31 cellular contexts compared by ENCODE assay signal in genomic region chr4:17704020-17704657, GRCh38.
"Had no signal": no experiment of that assay in that cellular context is flagged by ENCODE, and none has a peak within 500 bp of the region (broad histone marks: within the 10 kb centered on the region; RNA-seq: fewer than 3 reads in every experiment).

No MANE protein-coding gene starts in this region.

- H3K79me2 ChIP-seq: hepatocyte had no signal

- H3K4me2 ChIP-seq: hepatocyte had no signal

- H3K4me3 ChIP-seq: breast epithelium, esophagus squamous epithelium, hepatocyte, left lung, lower lobe of right lung, skin epidermis, thoracic aorta had no signal

- FAIRE-seq: endometrium, frontal cortex, kidney, urothelium cell line had no signal

- ATAC-seq: activated CD4-positive, CD25-positive, alpha-beta regulatory T cell treated with anti-CD3 and anti-CD28 coated beads, Interleukin-2, amount 50 U/mL, for 24 hours; activated naive CD8-positive, alpha-beta T cell treated with anti-CD3 and anti-CD28 coated beads, Interleukin-2, amount 50 U/mL, for 24 hours; left lung; lower lobe of right lung; natural killer cell treated with Interleukin-12 subunit alpha and Interleukin-12 subunit beta and Interleukin-15 and Interleukin-18, amount 100 ng/mL, for 72 hours; sciatic nerve; stimulated activated naive CD8-positive, alpha-beta T cell treated with anti-CD3 and anti-CD28 coated beads, Interleukin-15, Interleukin-2, amounts not matched to agents 100 U/mL and 50 U/mL, for 24 hours had no signal

- H3K27ac ChIP-seq: breast epithelium, epithelial cell of prostate, esophagus squamous epithelium, hepatocyte, left lung, lower lobe of right lung, skin epidermis, thoracic aorta had no signal

- H3K36me3 ChIP-seq: breast epithelium, esophagus squamous epithelium, left lung, lower lobe of right lung, thoracic aorta had no signal

- H3K27me3 ChIP-seq: breast epithelium had no signal

- H3K9me3 ChIP-seq: left lung, thoracic aorta had no signal

- H2AFZ ChIP-seq: hepatocyte had no signal

- H3K4me1 ChIP-seq: breast epithelium, esophagus squamous epithelium, left lung, lower lobe of right lung had no signal

- DNase-seq: activated CD4-positive, alpha-beta memory T cell treated with anti-CD3 and anti-CD28 coated beads for 36 hours; activated CD4-positive, alpha-beta T cell treated with anti-CD3 and anti-CD28 coated beads for 48 hours; activated CD8-positive, alpha-beta memory T cell treated with anti-CD3 and anti-CD28 coated beads, Interleukin-2, amount 50 U/mL, for 48 hours; activated gamma-delta T cell treated with Interleukin-2 at 50 U/mL for 16 hours; activated naive CD8-positive, alpha-beta T cell treated with anti-CD3 and anti-CD28 coated beads, Interleukin-2, amount 50 U/mL, for 24 hours; activated T-cell treated with anti-CD3 and anti-CD28 coated beads, Interleukin-2, amount 50 U/mL, for 24 hours; amygdala; dermis blood vessel endothelial cell; effector CD4-positive, alpha-beta T cell; esophagus squamous epithelium; glutamatergic neuron; kidney; left lung; lower lobe of right lung; mesenchymal stem cell; stimulated activated CD4-positive, alpha-beta T cell treated with anti-CD3 and anti-CD28 coated beads, Interleukin-12 subunit alpha, Interleukin-12 subunit beta, amount 100 ng/mL, for 4 hours; stimulated activated CD4-positive, alpha-beta T cell treated with anti-CD3 and anti-CD28 coated beads, Interleukin-4, amount 100 ng/mL, for 1 hour; stimulated activated naive CD8-positive, alpha-beta T cell treated with anti-CD3 and anti-CD28 coated beads, Interleukin-15, Interleukin-2, amounts not matched to agents 100 U/mL and 50 U/mL, for 24 hours; T-helper 1 cell; trophoblast cell had no signal
